9 cellular contexts compared by ENCODE assay signal in the genomic region with DNA sequence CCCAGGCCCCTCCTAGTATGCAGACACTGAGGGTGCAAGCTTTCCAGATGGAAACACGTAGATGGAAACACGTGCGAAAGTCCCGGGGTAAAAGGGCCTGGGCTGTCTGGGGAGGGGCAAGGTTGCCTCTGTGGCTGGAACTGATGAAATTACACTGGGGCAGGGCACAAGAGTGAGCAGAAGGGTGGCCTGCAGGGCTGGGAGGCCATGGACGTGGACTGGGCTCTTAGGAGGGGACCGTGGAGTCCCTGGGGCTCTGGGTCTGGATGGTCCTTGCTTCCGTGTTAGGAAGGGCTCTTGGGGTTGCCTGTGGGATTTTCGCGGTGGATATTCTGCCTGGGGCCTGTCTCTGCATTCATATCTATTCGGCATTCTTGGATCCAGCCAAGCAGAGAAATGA.
"Had no signal": no experiment of that assay in that cellular context is flagged by ENCODE, and none has a peak within 500 bp of the region (broad histone marks: within the 10 kb centered on the region; RNA-seq: fewer than 3 reads in every experiment).

No MANE protein-coding gene starts in this region.

- H3K4me1 ChIP-seq: HAP-1 had no signal

- H3K27ac Mint-ChIP-seq: HFFc6, IgD-negative memory B cell had no signal

- H3K36me3 Mint-ChIP-seq: IgD-negative memory B cell had no signal

- FAIRE-seq: HepG2 had no signal

- ATAC-seq: HCT116, HepG2 had no signal

- H3K9me3 ChIP-seq: HAP-1 had no signal

- DNase-seq: GM23248, GOT3, H7, HFFc6 had no signal

- H3K4me1 Mint-ChIP-seq: IgD-negative memory B cell had no signal

- H2AFZ ChIP-seq: GM23248 had no signal

- H3K36me3 ChIP-seq: HAP-1 had no signal

- H3K27me3 Mint-ChIP-seq: IgD-negative memory B cell had no signal

- H3K9ac ChIP-seq: GM23248 had no signal

- H3K4me3 Mint-ChIP-seq: HFFc6, IgD-negative memory B cell had no signal

- H3K4me3 ChIP-seq: GM23248, HAP-1 had no signal

- H3K27ac ChIP-seq: GM23248, HL-60 had no signal
